Comparison of ENCODE assay signal across 7 cellular contexts in genomic region chr17:28716740-28717577, GRCh38. TPM values are rescaled to one million over a fixed set of nuclear protein-coding genes. Genes with fewer than 3 reads are reported as not detected.
DNase-seq lines count a peak whose midpoint lies in the region; TF ChIP-seq lines count a peak whose summit lies in the region.
"Had no signal": no experiment of that assay in that cellular context is flagged by ENCODE, and none has a peak within 500 bp of the region (broad histone marks: within the 10 kb centered on the region; RNA-seq: fewer than 3 reads in every experiment).

No MANE protein-coding gene starts in this region.

- H3K9me3 ChIP-seq in subcutaneous abdominal adipose tissue (ENCODE audit: control insufficient read depth in 5 of 5, low read length in 5 of 5), result no peaks in the 10 kb centered on the region

- H3K27ac ChIP-seq in subcutaneous abdominal adipose tissue (ENCODE audit: low read depth, low read length), result peak overlapping the region; percentile 13
- H3K27ac ChIP-seq: C4-2B had no signal

- H3K36me3 ChIP-seq in subcutaneous abdominal adipose tissue (ENCODE audit: control insufficient read depth in 5 of 5, insufficient read depth in 5 of 5, low read length in 5 of 5), result peaks cover 3 to 23% (median 22%) of the 10 kb centered on the region in 5 donors

- peak overlapping the region; percentile 2 to 83 (median 73) for H3K9ac ChIP-seq in subcutaneous abdominal adipose tissue (ENCODE audit: low read length in 5 of 5)

- peaks cover 0 to 8% (median 4%) of the 10 kb centered on the region in 5 donors for H3K27me3 ChIP-seq in subcutaneous abdominal adipose tissue (ENCODE audit: control insufficient read depth in 5 of 5, insufficient read depth in 4 of 5, low read length in 5 of 5)

- H3K4me1 ChIP-seq in subcutaneous abdominal adipose tissue (ENCODE audit: control insufficient read depth in 5 of 5, insufficient read depth in 5 of 5, low read length in 5 of 5), result peaks cover 9 to 66% (median 52%) of the 10 kb centered on the region in 5 donors

- TF ChIP-seq CTCF in fibroblast of villous mesenchyme (IDR thresholded peaks at IDR 0.05; ENCODE audit: insufficient read depth, low read depth, low read length), result no peak

- H3K4me3 ChIP-seq in fibroblast of villous mesenchyme (ENCODE audit: low read depth, low read length), result peak overlapping the region; percentile 97
- H3K4me3 ChIP-seq in subcutaneous abdominal adipose tissue (ENCODE audit: low read depth in 1 of 5, low read length in 5 of 5), result peak overlapping the region; percentile 31 to 92 (median 65)

- DNase-seq in NCI-H2227 (lab: John Stamatoyannopoulos, UW; ENCODE audit: unreplicated experiment) (peak; percentile 16), NCI-H2227 treated with DMSO at 0.1 percent for 48 hours (lab: John Stamatoyannopoulos, UW) (no peak), fibroblast of villous mesenchyme (ENCODE audit: low read depth) (peak; percentile 48), hippocampal formation (lab: John Stamatoyannopoulos, UW) (no peak), NCI-H1105 treated with DMSO at 0.1 percent for 48 hours (lab: John Stamatoyannopoulos, UW) (no peak)

RNA-seq across cellular contexts. Expression of gene RAB34, which starts 0.7 kb away (rescaled TPM):
- 148 and 185 TPM in 2 replicates for total RNA-seq in fibroblast of villous mesenchyme

RNA-seq across cellular contexts. Expression of gene RPL23A, which starts 2.8 kb away (rescaled TPM):
- total RNA-seq in fibroblast of villous mesenchyme, result 336 and 532 TPM in 2 replicates

RNA-seq across cellular contexts. Expression of gene PROCA1, which starts 5.3 kb away (rescaled TPM):
- under 0.01 and 1.6 TPM in 2 replicates for total RNA-seq in fibroblast of villous mesenchyme

RNA-seq across cellular contexts. Expression of gene TLCD1, which starts 9.1 kb away (rescaled TPM):
- total RNA-seq in fibroblast of villous mesenchyme, result 6.1 and 8.2 TPM in 2 replicates

RNA-seq across cellular contexts. Expression of gene NEK8, which starts 11.6 kb away (rescaled TPM):
- 2.2 and 7.4 TPM in 2 replicates for total RNA-seq in fibroblast of villous mesenchyme

Comparison
In these comparisons a context has a peak if more than half of its experiments do, and no peak if none do; other contexts are left out.
1. DNase-seq: peak in NCI-H2227 (single experiment) and fibroblast of villous mesenchyme (single experiment); none in NCI-H2227 treated with DMSO at 0.1 percent for 48 hours (single experiment), hippocampal formation (0 of 2) and NCI-H1105 treated with DMSO at 0.1 percent for 48 hours (single experiment).